17 cellular contexts compared by ENCODE assay signal in the genomic region with DNA sequence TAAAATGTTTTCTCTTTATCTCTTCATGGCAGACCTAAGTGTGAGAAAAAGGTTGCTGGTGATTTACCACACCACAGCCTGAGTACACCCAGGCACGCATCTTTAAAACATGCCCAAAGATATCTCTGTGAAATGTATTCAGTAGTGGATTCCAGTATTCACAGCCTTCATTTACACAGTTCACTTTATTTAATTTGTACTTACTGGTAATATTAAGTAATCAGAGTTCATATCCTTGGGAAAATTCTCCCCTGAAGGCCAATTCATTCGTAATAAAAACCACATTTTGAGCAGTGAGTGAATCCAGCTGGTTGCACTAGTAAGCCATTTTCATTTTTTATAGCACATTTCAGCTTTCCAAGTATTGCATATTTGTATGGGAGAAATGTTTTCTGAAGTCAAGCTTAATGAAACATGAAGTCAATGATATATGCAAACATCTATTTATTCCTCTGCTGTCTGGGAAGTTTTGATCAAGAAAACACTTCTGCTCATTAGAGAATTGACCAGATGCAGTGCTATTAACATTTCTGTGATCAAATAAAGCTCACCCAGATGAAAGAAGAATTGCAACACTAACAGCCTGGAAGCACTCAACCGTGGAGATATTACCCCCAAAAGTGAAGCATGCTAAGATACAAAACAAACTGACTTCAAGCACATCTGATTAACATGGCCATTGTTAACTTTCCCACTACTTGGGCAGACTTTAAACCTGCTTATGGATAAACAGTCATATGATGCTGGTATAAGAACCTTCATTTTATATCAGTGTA.
DNase-seq lines count a peak whose midpoint lies in the region; ATAC-seq, FAIRE-seq and TF ChIP-seq lines count a peak whose summit lies in the region.
"Had no signal": no experiment of that assay in that cellular context is flagged by ENCODE, and none has a peak within 500 bp of the region (broad histone marks: within the 10 kb centered on the region; RNA-seq: fewer than 3 reads in every experiment).

No MANE protein-coding gene starts in this region.

- no peak overlapping the region for H3K4me3 ChIP-seq in BLaER1
- no peak overlapping the region for H3K4me3 ChIP-seq in fibroblast of the aortic adventitia (ENCODE audit: low read depth, low read length)
- H3K4me3 ChIP-seq in pancreas, result no peak overlapping the region
- H3K4me3 ChIP-seq: vagina had no signal

- H4K20me1 ChIP-seq in BLaER1, result no peaks in the 10 kb centered on the region

- DNase-seq in RPMI7951 (ENCODE audit: low read depth) (peak; percentile 61), fibroblast of the aortic adventitia (ENCODE audit: low read depth) (peak; percentile 77), pancreas (no peak), Ammon's horn (ENCODE audit: low spot score) (no peak), activated gamma-delta T cell (lab: John Stamatoyannopoulos, UW) (no peak)
- DNase-seq: activated CD4-positive, alpha-beta T cell treated with anti-CD3 and anti-CD28 coated beads, Interleukin-2, amount 50 U/mL, for 1 hour; activated T-cell treated with anti-CD3 and anti-CD28 coated beads for 4 hours; C1 segment of cervical spinal cord; cerebellar nuclear complex; DMS79 treated with DMSO at 0.1 percent for 48 hours; kidney; PC-3; stimulated activated CD4-positive, alpha-beta T cell treated with anti-CD3 and anti-CD28 coated beads, Interleukin-12 subunit alpha, Interleukin-12 subunit beta, amount 100 ng/mL, for 4 hours had no signal

- WGBS in pancreas, 2 donors, result 69% methylated on average over 3 of the region's 3 CpGs

- no peak for FAIRE-seq in pancreas (lab: Jason Lieb, UNC)
- FAIRE-seq: kidney had no signal

- no peak overlapping the region for H3K9ac ChIP-seq in BLaER1

- H3K36me3 ChIP-seq in BLaER1 (no peaks in the 10 kb centered on the region), pancreas (no peaks in the 10 kb centered on the region)
- H3K36me3 ChIP-seq: vagina had no signal

- peak overlapping the region; percentile 57 for H3K4me2 ChIP-seq in BLaER1

- intact Hi-C loops in pancreas (cut with DNase I), result no loop called here

- H3K27ac ChIP-seq in BLaER1 (no peak overlapping the region; the same call in 1 of the 2 replicates), pancreas (no peak overlapping the region)
- H3K27ac ChIP-seq: vagina had no signal

- peak in 3 of 4 donors; percentile 19 to 37 (median 34) for ATAC-seq in pancreas
- ATAC-seq in GM21619 (IDR thresholded peaks at IDR 0.05; ENCODE audit: unreplicated experiment), result no peak
- ATAC-seq in GM21737 (IDR thresholded peaks at IDR 0.05; ENCODE audit: unreplicated experiment), result no peak
- ATAC-seq: PC-3 had no signal

- H3K9me3 ChIP-seq in BLaER1, result peaks cover 4% of the 10 kb centered on the region
- H3K9me3 ChIP-seq in pancreas, result no peaks in the 10 kb centered on the region
- H3K9me3 ChIP-seq: vagina had no signal

- H3K27me3 ChIP-seq in BLaER1, result no peaks in the 10 kb centered on the region
- no peaks in the 10 kb centered on the region for H3K27me3 ChIP-seq in pancreas
- H3K27me3 ChIP-seq: vagina had no signal

- TF ChIP-seq CTCF in fibroblast of the aortic adventitia (IDR thresholded peaks at IDR 0.05; ENCODE audit: insufficient read depth, low read length), result no peak
- no peak for TF ChIP-seq CTCF in pancreas (IDR thresholded peaks at IDR 0.05)

- peaks cover 31% of the 10 kb centered on the region for H3K4me1 ChIP-seq in BLaER1
- peaks cover 0 to 5% (median 0%) of the 10 kb centered on the region in 3 donors for H3K4me1 ChIP-seq in pancreas
- H3K4me1 ChIP-seq: vagina had no signal

Comparison
In these comparisons a context has a peak if more than half of its experiments do, and no peak if none do; other contexts are left out.
1. DNase-seq: peak in RPMI7951 (single experiment) and fibroblast of the aortic adventitia (single experiment); none in pancreas (0 of 6), Ammon's horn (single experiment) and activated gamma-delta T cell (single experiment).
2. ATAC-seq: peak in pancreas (3 of 4); none in GM21619 (single experiment) and GM21737 (single experiment).